1 cellular context compared by ENCODE assay signal in the genomic region with DNA sequence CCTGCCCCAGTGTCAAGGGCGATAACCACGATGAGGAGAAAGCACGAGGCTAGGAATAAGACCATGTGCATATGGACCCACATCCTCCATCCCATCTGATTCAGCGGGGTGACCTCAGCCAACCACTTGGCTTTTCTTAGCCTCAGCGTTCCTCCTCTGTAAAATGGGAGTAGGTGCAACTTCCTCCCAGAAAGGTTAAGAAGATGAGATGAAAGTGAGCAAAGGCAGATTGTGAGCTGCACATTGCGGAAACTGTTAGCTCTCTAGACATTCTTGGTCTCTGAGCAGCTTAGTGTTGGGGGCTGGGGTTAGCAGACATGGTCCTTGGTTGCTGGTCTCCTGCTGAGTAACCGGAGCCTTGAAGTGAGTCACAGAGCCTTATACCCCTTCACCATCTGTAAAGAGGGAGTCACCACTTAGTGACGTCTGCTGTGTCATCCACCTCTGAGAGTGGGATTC.
TF ChIP-seq lines count a peak whose summit lies in the region.

No MANE protein-coding gene starts in this region.

TF ChIP-seq in K562, 482 proteins besides CTCF, POLR2A, EP300 and RAD21:
- TF ChIP-seq HNRNPH1 (optimal IDR thresholded peaks at IDR 0.05; ENCODE audit: low read depth, low read length) (no peak), NFE2 (IDR thresholded peaks at IDR 0.05; ENCODE audit: low read depth) (0 out of 2 replicates have a peak, but pooled peaks have one; percentile 14), GABPB2 (CRISPR knock-in tag; conservative IDR thresholded peaks at IDR 0.05) (no peak), ZFPM2 (CRISPR knock-in tag; IDR thresholded peaks at IDR 0.05) (no peak), CREM (IDR thresholded peaks at IDR 0.05; ENCODE audit: low read depth) (peak; percentile 8; the same call in 1 of the 2 replicates), CBFA2T3 (IDR thresholded peaks at IDR 0.05) (0 out of 2 replicates have a peak, but pooled peaks have one; percentile 12), KDM1A (IDR thresholded peaks at IDR 0.05) (peak in 1 of 2 experiments; percentile 14; a peak in 1 of 4 replicates), RBM25 (IDR thresholded peaks at IDR 0.05; ENCODE audit: low read depth, low read length, severe bottlenecking) (peak; percentile 63)
- TF ChIP-seq, protein P1, sequence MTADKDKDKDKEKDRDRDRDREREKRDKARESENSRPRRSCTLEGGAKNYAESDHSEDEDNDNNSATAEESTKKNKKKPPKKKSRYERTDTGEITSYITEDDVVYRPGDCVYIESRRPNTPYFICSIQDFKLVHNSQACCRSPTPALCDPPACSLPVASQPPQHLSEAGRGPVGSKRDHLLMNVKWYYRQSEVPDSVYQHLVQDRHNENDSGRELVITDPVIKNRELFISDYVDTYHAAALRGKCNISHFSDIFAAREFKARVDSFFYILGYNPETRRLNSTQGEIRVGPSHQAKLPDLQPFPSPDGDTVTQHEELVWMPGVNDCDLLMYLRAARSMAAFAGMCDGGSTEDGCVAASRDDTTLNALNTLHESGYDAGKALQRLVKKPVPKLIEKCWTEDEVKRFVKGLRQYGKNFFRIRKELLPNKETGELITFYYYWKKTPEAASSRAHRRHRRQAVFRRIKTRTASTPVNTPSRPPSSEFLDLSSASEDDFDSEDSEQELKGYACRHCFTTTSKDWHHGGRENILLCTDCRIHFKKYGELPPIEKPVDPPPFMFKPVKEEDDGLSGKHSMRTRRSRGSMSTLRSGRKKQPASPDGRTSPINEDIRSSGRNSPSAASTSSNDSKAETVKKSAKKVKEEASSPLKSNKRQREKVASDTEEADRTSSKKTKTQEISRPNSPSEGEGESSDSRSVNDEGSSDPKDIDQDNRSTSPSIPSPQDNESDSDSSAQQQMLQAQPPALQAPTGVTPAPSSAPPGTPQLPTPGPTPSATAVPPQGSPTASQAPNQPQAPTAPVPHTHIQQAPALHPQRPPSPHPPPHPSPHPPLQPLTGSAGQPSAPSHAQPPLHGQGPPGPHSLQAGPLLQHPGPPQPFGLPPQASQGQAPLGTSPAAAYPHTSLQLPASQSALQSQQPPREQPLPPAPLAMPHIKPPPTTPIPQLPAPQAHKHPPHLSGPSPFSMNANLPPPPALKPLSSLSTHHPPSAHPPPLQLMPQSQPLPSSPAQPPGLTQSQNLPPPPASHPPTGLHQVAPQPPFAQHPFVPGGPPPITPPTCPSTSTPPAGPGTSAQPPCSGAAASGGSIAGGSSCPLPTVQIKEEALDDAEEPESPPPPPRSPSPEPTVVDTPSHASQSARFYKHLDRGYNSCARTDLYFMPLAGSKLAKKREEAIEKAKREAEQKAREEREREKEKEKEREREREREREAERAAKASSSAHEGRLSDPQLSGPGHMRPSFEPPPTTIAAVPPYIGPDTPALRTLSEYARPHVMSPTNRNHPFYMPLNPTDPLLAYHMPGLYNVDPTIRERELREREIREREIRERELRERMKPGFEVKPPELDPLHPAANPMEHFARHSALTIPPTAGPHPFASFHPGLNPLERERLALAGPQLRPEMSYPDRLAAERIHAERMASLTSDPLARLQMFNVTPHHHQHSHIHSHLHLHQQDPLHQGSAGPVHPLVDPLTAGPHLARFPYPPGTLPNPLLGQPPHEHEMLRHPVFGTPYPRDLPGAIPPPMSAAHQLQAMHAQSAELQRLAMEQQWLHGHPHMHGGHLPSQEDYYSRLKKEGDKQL (CRISPR knock-in tag; IDR thresholded peaks at IDR 0.05; ENCODE audit: borderline replicate concordance): no peak
- TF ChIP-seq, protein P2, sequence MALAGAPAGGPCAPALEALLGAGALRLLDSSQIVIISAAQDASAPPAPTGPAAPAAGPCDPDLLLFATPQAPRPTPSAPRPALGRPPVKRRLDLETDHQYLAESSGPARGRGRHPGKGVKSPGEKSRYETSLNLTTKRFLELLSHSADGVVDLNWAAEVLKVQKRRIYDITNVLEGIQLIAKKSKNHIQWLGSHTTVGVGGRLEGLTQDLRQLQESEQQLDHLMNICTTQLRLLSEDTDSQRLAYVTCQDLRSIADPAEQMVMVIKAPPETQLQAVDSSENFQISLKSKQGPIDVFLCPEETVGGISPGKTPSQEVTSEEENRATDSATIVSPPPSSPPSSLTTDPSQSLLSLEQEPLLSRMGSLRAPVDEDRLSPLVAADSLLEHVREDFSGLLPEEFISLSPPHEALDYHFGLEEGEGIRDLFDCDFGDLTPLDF (CRISPR knock-in tag; IDR thresholded peaks at IDR 0.05): no peak
